Comparison of ENCODE assay signal across 21 cellular contexts in genomic region chr4:56055991-56056390, GRCh38.
A peak's percentile ranks its signal among the peaks of the same experiment; 100 is the strongest.
DNase-seq lines count a peak whose midpoint lies in the region; ATAC-seq and TF ChIP-seq lines count a peak whose summit lies in the region.
"Had no signal": no experiment of that assay in that cellular context is flagged by ENCODE, and none has a peak within 500 bp of the region (broad histone marks: within the 10 kb centered on the region; RNA-seq: fewer than 3 reads in every experiment).

No MANE protein-coding gene starts in this region.

- no peak overlapping the region for H3K23ac ChIP-seq in trophoblast cell (ENCODE audit: low read length)

- no peak for TF ChIP-seq CTCF in WTC11 (IDR thresholded peaks at IDR 0.05)

- peaks cover 0 to 6% (median 0%) of the 10 kb centered on the region in 11 experiments; a peak in 1 of 22 replicates for H3K9me3 ChIP-seq in BLaER1 treated with 17β-estradiol and CSF1 and Interleukin-3, amounts not matched to agents 10 nM and 100 nM (replicated peaks in 1 of 11)
- no peaks in the 10 kb centered on the region for H3K9me3 ChIP-seq in iPS-20b (ENCODE audit: insufficient read depth, low read depth, low read length)
- H3K9me3 ChIP-seq in trophoblast cell (ENCODE audit: insufficient read depth, low read depth, low read length) = no peaks in the 10 kb centered on the region
- H3K9me3 ChIP-seq: HAP-1 had no signal

- H3K79me1 ChIP-seq in trophoblast cell (ENCODE audit: low read length) = no peaks in the 10 kb centered on the region

- H2AK5ac ChIP-seq in trophoblast cell (ENCODE audit: low read length) = no peak overlapping the region

- H3K18ac ChIP-seq in trophoblast cell (ENCODE audit: low read length) = no peak overlapping the region

- peak overlapping the region; percentile 76 for H3K4ac ChIP-seq in trophoblast cell (ENCODE audit: low read depth, low read length)

- H3K79me2 ChIP-seq in trophoblast cell (ENCODE audit: control insufficient read depth, insufficient read depth, low read length, poor library complexity) = peaks cover 2% of the 10 kb centered on the region

- CTCF ChIA-PET in WTC11 (lab: Charles Lee) = no interaction called here

- no peak overlapping the region for H4K8ac ChIP-seq in trophoblast cell (ENCODE audit: low read depth, low read length)

- H3K4me1 Mint-ChIP-seq in WTC11 = peaks cover 59% of the 10 kb centered on the region

- peak overlapping the region in 10 of 11 experiments; percentile 12 to 72 (median 48); a peak in 16 of 22 replicates for H3K4me2 ChIP-seq in BLaER1 treated with 17β-estradiol and CSF1 and Interleukin-3, amounts not matched to agents 10 nM and 100 nM
- H3K4me2 ChIP-seq in trophoblast cell (ENCODE audit: low read length) = no peak overlapping the region

- peaks cover 0 to 26% (median 9%) of the 10 kb centered on the region in 11 experiments; a peak in 9 of 22 replicates for H3K36me3 ChIP-seq in BLaER1 treated with 17β-estradiol and CSF1 and Interleukin-3, amounts not matched to agents 10 nM and 100 nM
- no peaks in the 10 kb centered on the region for H3K36me3 ChIP-seq in iPS-20b (ENCODE audit: insufficient read depth, low read depth, low read length)
- H3K36me3 ChIP-seq in trophoblast cell (ENCODE audit: control insufficient read depth in 1 of 2, insufficient read depth in 2 of 2, low read length in 2 of 2) = peaks cover 0 to 3% of the 10 kb centered on the region in 2 experiments
- H3K36me3 ChIP-seq: HAP-1 had no signal

- H3K14ac ChIP-seq in trophoblast cell (ENCODE audit: low read length) = no peak overlapping the region

- H2AFZ ChIP-seq in trophoblast cell (ENCODE audit: insufficient read depth, low read length, poor library complexity) = no peak overlapping the region

- peak overlapping the region in 4 of 11 experiments; percentile 8 to 50 (median 26); a peak in 4 of 22 replicates for H3K9ac ChIP-seq in BLaER1 treated with 17β-estradiol and CSF1 and Interleukin-3, amounts not matched to agents 10 nM and 100 nM
- H3K9ac ChIP-seq in iPS-20b (ENCODE audit: low read depth, low read length) (peak overlapping the region; percentile 3; the same call in 1 of the 2 replicates), trophoblast cell (ENCODE audit: low read length) (no peak overlapping the region)

- peak overlapping the region in 2 of 11 experiments; percentile 8 to 22; a peak in 2 of 22 replicates for H3K27ac ChIP-seq in BLaER1 treated with 17β-estradiol and CSF1 and Interleukin-3, amounts not matched to agents 10 nM and 100 nM
- H3K27ac ChIP-seq in iPS-20b (ENCODE audit: low read length) = no peak overlapping the region
- H3K27ac ChIP-seq in trophoblast cell (ENCODE audit: low read depth, low read length) = no peak overlapping the region

- H3K27me3 Mint-ChIP-seq in WTC11 (ENCODE audit: low read depth) = no peaks in the 10 kb centered on the region

- H4K91ac ChIP-seq in trophoblast cell (ENCODE audit: low read depth, low read length) = no peak overlapping the region

- peaks cover 21 to 43% (median 32%) of the 10 kb centered on the region in 10 experiments for H3K4me1 ChIP-seq in BLaER1 treated with 17β-estradiol and CSF1 and Interleukin-3, amounts not matched to agents 10 nM and 100 nM
- H3K4me1 ChIP-seq in iPS-20b (ENCODE audit: insufficient read depth, low read length) (peaks cover 18% of the 10 kb centered on the region; the same call in 1 of the 2 replicates), trophoblast cell (ENCODE audit: control insufficient read depth in 1 of 2, insufficient read depth in 2 of 2, low read length in 2 of 2) (peaks cover 0 to 2% of the 10 kb centered on the region in 2 experiments)

- DNase-seq in WTC11 (ENCODE audit: low spot score) (no peak), trophoblast cell (no peak), NCI-H146 (lab: John Stamatoyannopoulos, UW) (no peak), NCI-H2171 treated with DMSO at 0.1 percent for 48 hours (lab: John Stamatoyannopoulos, UW) (no peak)
- DNase-seq: Calu3; CD8-positive, alpha-beta T cell; DMS53; EL; KBM-7; NCI-H1105 treated with DMSO at 0.1 percent for 48 hours; NCI-H1694 treated with DMSO at 0.1 percent for 48 hours; NCI-H226; NCI-H524 treated with DMSO at 0.1 percent for 48 hours; PC-3; RPMI8226; SHP77 treated with DMSO at 0.1 percent for 48 hours had no signal

- H3K4me3 Mint-ChIP-seq in WTC11 = no peak overlapping the region
- H3K4me3 Mint-ChIP-seq: CD8-positive, alpha-beta T cell had no signal

- H2BK120ac ChIP-seq in trophoblast cell (ENCODE audit: insufficient read depth, low read length, poor library complexity) = no peak overlapping the region

- no peaks in the 10 kb centered on the region for H3K27me3 ChIP-seq in BLaER1 treated with 17β-estradiol and CSF1 and Interleukin-3, amounts not matched to agents 10 nM and 100 nM
- no peaks in the 10 kb centered on the region for H3K27me3 ChIP-seq in iPS-20b (ENCODE audit: insufficient read depth, low read length)
- no peaks in the 10 kb centered on the region for H3K27me3 ChIP-seq in trophoblast cell (ENCODE audit: insufficient read depth, low read length)

- H3K9me3 Mint-ChIP-seq in WTC11 = peaks cover 11% of the 10 kb centered on the region
- H3K9me3 Mint-ChIP-seq: CD8-positive, alpha-beta T cell had no signal

- no peak overlapping the region for H2BK5ac ChIP-seq in trophoblast cell (ENCODE audit: low read depth, low read length, poor library complexity)

- no peak overlapping the region for H2BK12ac ChIP-seq in trophoblast cell (ENCODE audit: low read length)

- POLR2A ChIA-PET in WTC11 (lab: Charles Lee) = interaction anchor here (0.7 kb wide), 1 partner anchor 69 kb away, joined by 3 read pairs; no protein-coding TSS in a partner anchor

- ATAC-seq in WTC11 = no peak
- no peak for ATAC-seq in HG02623 (IDR thresholded peaks at IDR 0.05; ENCODE audit: unreplicated experiment)
- ATAC-seq: CD8-positive, alpha-beta T cell; GM12878; PC-3 had no signal

- no CpG with 5 or more reads among the region's 1 CpG for WGBS in trophoblast cell (ENCODE audit: extremely low coverage, insufficient coverage, insufficient read length)

- no peak overlapping the region for H4K12ac ChIP-seq in trophoblast cell (ENCODE audit: low read depth, low read length)

- no peaks in the 10 kb centered on the region for H3K36me3 Mint-ChIP-seq in WTC11
- H3K36me3 Mint-ChIP-seq: CD8-positive, alpha-beta T cell had no signal

- H3K27ac Mint-ChIP-seq in WTC11 = peak overlapping the region; percentile 54; the same call in 1 of the 2 replicates
- H3K27ac Mint-ChIP-seq: CD8-positive, alpha-beta T cell had no signal

- no peak overlapping the region for H3K4me3 ChIP-seq in BLaER1 treated with 17β-estradiol and CSF1 and Interleukin-3, amounts not matched to agents 10 nM and 100 nM
- H3K4me3 ChIP-seq in iPS-20b (ENCODE audit: low read length) (no peak overlapping the region), trophoblast cell (ENCODE audit: low read depth, low read length) (no peak overlapping the region)
- H3K4me3 ChIP-seq: GM12878, HAP-1 had no signal

- H4K20me1 ChIP-seq in BLaER1 treated with 17β-estradiol and CSF1 and Interleukin-3, amounts not matched to agents 10 nM and 100 nM = no peaks in the 10 kb centered on the region

TF ChIP-seq in WTC11, 78 proteins besides CTCF, POLR2A, EP300 and RAD21:
- no peak for TF ChIP-seq TCF7 (CRISPR knock-in tag; IDR thresholded peaks at IDR 0.05; ENCODE audit: low read depth)
- TF ChIP-seq NFYB (CRISPR knock-in tag; conservative IDR thresholded peaks at IDR 0.05; ENCODE audit: low read depth) = no peak
- no peak for TF ChIP-seq USF1 (CRISPR knock-in tag; IDR thresholded peaks at IDR 0.05)
- TF ChIP-seq ELF4 (CRISPR knock-in tag; IDR thresholded peaks at IDR 0.05; ENCODE audit: low read depth) = no peak
- TF ChIP-seq ZNF281 (CRISPR knock-in tag; IDR thresholded peaks at IDR 0.05) = no peak
